In genomic region chr9:3528466-3528865, GRCh38 we compare ENCODE assay signal across 1 cellular context.
TF ChIP-seq lines count a peak whose summit lies in the region.

No MANE protein-coding gene starts in this region.

TF ChIP-seq in GM12878, 131 proteins besides CTCF, POLR2A, EP300 and RAD21 (continued from another document):
- TF ChIP-seq, protein P1, sequence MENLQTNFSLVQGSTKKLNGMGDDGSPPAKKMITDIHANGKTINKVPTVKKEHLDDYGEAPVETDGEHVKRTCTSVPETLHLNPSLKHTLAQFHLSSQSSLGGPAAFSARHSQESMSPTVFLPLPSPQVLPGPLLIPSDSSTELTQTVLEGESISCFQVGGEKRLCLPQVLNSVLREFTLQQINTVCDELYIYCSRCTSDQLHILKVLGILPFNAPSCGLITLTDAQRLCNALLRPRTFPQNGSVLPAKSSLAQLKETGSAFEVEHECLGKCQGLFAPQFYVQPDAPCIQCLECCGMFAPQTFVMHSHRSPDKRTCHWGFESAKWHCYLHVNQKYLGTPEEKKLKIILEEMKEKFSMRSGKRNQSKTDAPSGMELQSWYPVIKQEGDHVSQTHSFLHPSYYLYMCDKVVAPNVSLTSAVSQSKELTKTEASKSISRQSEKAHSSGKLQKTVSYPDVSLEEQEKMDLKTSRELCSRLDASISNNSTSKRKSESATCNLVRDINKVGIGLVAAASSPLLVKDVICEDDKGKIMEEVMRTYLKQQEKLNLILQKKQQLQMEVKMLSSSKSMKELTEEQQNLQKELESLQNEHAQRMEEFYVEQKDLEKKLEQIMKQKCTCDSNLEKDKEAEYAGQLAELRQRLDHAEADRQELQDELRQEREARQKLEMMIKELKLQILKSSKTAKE (IDR thresholded peaks at IDR 0.05; ENCODE audit: low read depth, poor library complexity, severe bottlenecking) = no peak
- no peak for TF ChIP-seq POLR2AphosphoS2 (IDR thresholded peaks at IDR 0.05; ENCODE audit: low read depth, low read length)
- TF ChIP-seq, protein P2, sequence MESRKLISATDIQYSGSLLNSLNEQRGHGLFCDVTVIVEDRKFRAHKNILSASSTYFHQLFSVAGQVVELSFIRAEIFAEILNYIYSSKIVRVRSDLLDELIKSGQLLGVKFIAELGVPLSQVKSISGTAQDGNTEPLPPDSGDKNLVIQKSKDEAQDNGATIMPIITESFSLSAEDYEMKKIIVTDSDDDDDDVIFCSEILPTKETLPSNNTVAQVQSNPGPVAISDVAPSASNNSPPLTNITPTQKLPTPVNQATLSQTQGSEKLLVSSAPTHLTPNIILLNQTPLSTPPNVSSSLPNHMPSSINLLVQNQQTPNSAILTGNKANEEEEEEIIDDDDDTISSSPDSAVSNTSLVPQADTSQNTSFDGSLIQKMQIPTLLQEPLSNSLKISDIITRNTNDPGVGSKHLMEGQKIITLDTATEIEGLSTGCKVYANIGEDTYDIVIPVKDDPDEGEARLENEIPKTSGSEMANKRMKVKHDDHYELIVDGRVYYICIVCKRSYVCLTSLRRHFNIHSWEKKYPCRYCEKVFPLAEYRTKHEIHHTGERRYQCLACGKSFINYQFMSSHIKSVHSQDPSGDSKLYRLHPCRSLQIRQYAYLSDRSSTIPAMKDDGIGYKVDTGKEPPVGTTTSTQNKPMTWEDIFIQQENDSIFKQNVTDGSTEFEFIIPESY (IDR thresholded peaks at IDR 0.05) = peak; percentile 40; the same call in 1 of the 2 replicates
- TF ChIP-seq NBN (IDR thresholded peaks at IDR 0.05) = 0 out of 2 replicates have a peak, but pooled peaks have one; percentile 59
- TF ChIP-seq SP1 (IDR thresholded peaks at IDR 0.05; ENCODE audit: low read depth, low read length) = no peak
- TF ChIP-seq E4F1 (IDR thresholded peaks at IDR 0.05; ENCODE audit: borderline replicate concordance, partially characterized antibody) = no peak
- no peak for TF ChIP-seq CUX1 (IDR thresholded peaks at IDR 0.05; ENCODE audit: insufficient replicate concordance, low read depth, low read length)
- TF ChIP-seq PKNOX1 (IDR thresholded peaks at IDR 0.05) = 0 out of 2 replicates have a peak, but pooled peaks have one; percentile 11
- TF ChIP-seq ZNF207 (IDR thresholded peaks at IDR 0.05; ENCODE audit: borderline replicate concordance) = no peak
- no peak for TF ChIP-seq BMI1 (IDR thresholded peaks at IDR 0.05; ENCODE audit: borderline replicate concordance)
- no peak for TF ChIP-seq HDAC6 (IDR thresholded peaks at IDR 0.05; ENCODE audit: unreplicated experiment)
- no peak for TF ChIP-seq GABPA (IDR thresholded peaks at IDR 0.05; ENCODE audit: low read depth)
- TF ChIP-seq SMAD5 (IDR thresholded peaks at IDR 0.05; ENCODE audit: low read depth) = peak; percentile 57; the same call in 1 of the 2 replicates
- no peak for TF ChIP-seq ZNF274 (IDR thresholded peaks at IDR 0.05; ENCODE audit: insufficient read depth, insufficient read length)
- TF ChIP-seq ATF7 (IDR thresholded peaks at IDR 0.05; ENCODE audit: low read depth) = 0 out of 2 replicates have a peak, but pooled peaks have one; percentile 35
- peak; percentile 46; the same call in 1 of the 2 replicates for TF ChIP-seq IKZF1 (conservative IDR thresholded peaks at IDR 0.05)
- no peak for TF ChIP-seq FOXM1 (IDR thresholded peaks at IDR 0.05; ENCODE audit: low read depth, low read length)
- peak; percentile 75; the same call in 1 of the 2 replicates for TF ChIP-seq MLLT1 (IDR thresholded peaks at IDR 0.05)
- TF ChIP-seq BHLHE40 (IDR thresholded peaks at IDR 0.05; ENCODE audit: borderline replicate concordance in 1 of 2, low read depth in 2 of 2, low read length in 1 of 2) = peak; percentile 52 to 74; a peak in 2 of 4 replicates
- TF ChIP-seq POLR2AphosphoS5 (IDR thresholded peaks at IDR 0.05; ENCODE audit: low read length) = peak; percentile 60; the same call in 1 of the 2 replicates
- TF ChIP-seq DPF2 (IDR thresholded peaks at IDR 0.05) = 0 out of 2 replicates have a peak, but pooled peaks have one; percentile 29
